In the genomic region with DNA sequence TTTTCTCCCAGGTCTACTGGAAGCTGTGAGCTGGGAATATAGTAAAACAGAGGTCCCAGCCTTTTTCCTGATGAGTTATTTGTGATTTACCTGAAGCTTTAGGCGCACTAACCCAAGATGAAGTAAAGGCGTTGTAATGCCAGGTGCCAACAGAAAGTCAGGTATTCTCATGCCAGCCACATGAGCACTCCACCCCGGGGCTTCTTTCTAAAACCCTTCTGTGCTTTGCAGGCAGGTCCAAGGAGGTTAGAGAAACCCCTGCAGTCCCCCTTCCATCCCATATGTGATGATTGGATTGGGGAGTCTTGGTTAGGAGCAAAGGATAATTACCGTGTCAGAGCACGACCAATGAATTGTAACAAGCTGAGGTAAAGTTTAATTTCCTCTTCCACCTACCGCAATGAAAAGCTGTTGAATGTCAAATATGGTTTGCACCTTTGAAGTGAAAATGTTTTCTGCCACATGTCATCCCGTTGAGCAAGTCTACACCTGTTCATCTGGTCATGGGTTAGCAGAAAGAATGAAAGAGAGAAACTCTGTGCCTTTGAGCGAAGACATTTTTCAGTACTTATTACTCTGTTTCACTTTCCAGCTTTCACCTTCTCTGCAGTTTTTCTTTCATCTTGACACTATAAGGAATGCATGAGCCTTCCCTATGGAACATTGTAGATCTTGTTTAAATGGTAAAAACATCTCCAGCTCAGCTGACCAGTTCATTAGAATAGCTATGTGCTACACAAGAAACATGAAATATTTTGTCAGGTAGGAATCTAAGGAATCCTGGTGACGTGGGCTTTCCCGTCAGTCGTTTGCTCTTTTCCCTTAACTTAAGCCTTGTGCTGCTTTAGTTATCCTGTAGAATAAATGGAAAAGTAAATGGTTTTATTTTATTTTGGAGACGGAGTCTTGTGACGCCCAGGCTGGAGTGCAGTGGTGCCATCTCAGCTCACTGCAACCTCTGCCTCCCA, we compare ENCODE assay signal across 13 cellular contexts. TPM values are rescaled to one million over a fixed set of nuclear protein-coding genes. Genes with fewer than 3 reads are reported as not detected.
DNase-seq lines count a peak whose midpoint lies in the region; ATAC-seq lines count a peak whose summit lies in the region.
"Had no signal": no experiment of that assay in that cellular context is flagged by ENCODE, and none has a peak within 500 bp of the region (broad histone marks: within the 10 kb centered on the region; RNA-seq: fewer than 3 reads in every experiment).

No MANE protein-coding gene starts in this region.

- H3K36me3 ChIP-seq in muscle layer of colon (ENCODE audit: insufficient read depth, low read length) (no peaks in the 10 kb centered on the region), GM23248 (ENCODE audit: low read depth) (no peaks in the 10 kb centered on the region)

- WGBS in GM23248 (ENCODE audit: low coverage in 1 of 2, low lambda C conversion rate in 2 of 2, missing lambda C conversion rate in 2 of 2), 2 experiments: 82 to 84% methylated on average over 13 of the region's 13 CpGs

- no peaks in the 10 kb centered on the region for H4K20me1 ChIP-seq in GM23248 (ENCODE audit: insufficient read depth)

- DNase-seq in GM23248 (no peak), OCI-M2 (lab: John Stamatoyannopoulos, UW; ENCODE audit: unreplicated experiment) (no peak), NCI-H187 (lab: John Stamatoyannopoulos, UW) (no peak)
- DNase-seq: NCI-H2171 treated with DMSO at 0.1 percent for 48 hours, RPMI8226 had no signal

- H3K4me3 ChIP-seq in muscle layer of colon (ENCODE audit: low read depth in 1 of 2, low read length in 2 of 2) (no peak overlapping the region), GM23248 (no peak overlapping the region)

- H3K4me1 ChIP-seq in muscle layer of colon (ENCODE audit: insufficient read depth, low read length) (peaks cover 65% of the 10 kb centered on the region), GM23248 (ENCODE audit: insufficient read depth) (peaks cover 40% of the 10 kb centered on the region)

- H3K79me2 ChIP-seq in GM23248 (ENCODE audit: insufficient read depth): peaks cover 100% of the 10 kb centered on the region

- H3K9ac ChIP-seq in muscle layer of colon (ENCODE audit: low read length) (no peak overlapping the region), GM23248 (no peak overlapping the region)

- H3F3A ChIP-seq in GM23248 (ENCODE audit: insufficient read depth): peaks cover 23% of the 10 kb centered on the region

- H3K4me2 ChIP-seq in GM23248 (ENCODE audit: unreplicated experiment): no peak overlapping the region

- no peaks in the 10 kb centered on the region for H3K27me3 ChIP-seq in muscle layer of colon (ENCODE audit: control insufficient read depth in 1 of 2, insufficient read depth in 2 of 2, low read length in 2 of 2)
- H3K27me3 ChIP-seq in GM23248 (replicated peaks; ENCODE audit: insufficient read depth): no peaks in the 10 kb centered on the region

- ATAC-seq in GM18498 (IDR thresholded peaks at IDR 0.05; ENCODE audit: unreplicated experiment): peak; percentile 85
- ATAC-seq in HG02798 (IDR thresholded peaks at IDR 0.05; ENCODE audit: poor library complexity, unreplicated experiment): peak; percentile 86
- ATAC-seq in GM19397 (IDR thresholded peaks at IDR 0.05; ENCODE audit: unreplicated experiment): no peak
- ATAC-seq: stimulated activated effector memory CD8-positive, alpha-beta T cell treated with anti-CD3 and anti-CD28 coated beads, Interleukin-12 subunit alpha, Interleukin-12 subunit beta, amount 100 ng/mL, for 72 hours had no signal

- H3K9me3 ChIP-seq in muscle layer of colon (ENCODE audit: low read length) (no peaks in the 10 kb centered on the region), GM23248 (ENCODE audit: low read depth) (no peaks in the 10 kb centered on the region)

- in situ Hi-C loops in GM23248 (cut with MboI): no loop called here

- no peaks in the 10 kb centered on the region for H3K9me2 ChIP-seq in GM23248 (ENCODE audit: insufficient read depth)

- H2AFZ ChIP-seq in GM23248: no peak overlapping the region

- H3K27ac ChIP-seq in angular gyrus (ENCODE audit: low read depth, low read length): peak overlapping the region; percentile 24
- peak overlapping the region; percentile 39 for H3K27ac ChIP-seq in muscle layer of colon (ENCODE audit: low read depth, low read length)
- H3K27ac ChIP-seq in GM23248: no peak overlapping the region
- H3K27ac ChIP-seq: VCaP had no signal

RNA-seq across cellular contexts. Expression of gene SCHIP1, which starts 55.6 kb away (rescaled TPM):
- 2.7 and 2.9 TPM in 2 replicates for total RNA-seq in GM23248 (2014; rRNA removed; shearing (Covaris generic))
- 0.98 and 2.0 TPM in 2 replicates for polyA plus RNA-seq in GM23248 (2016; fragmentation: Nextera tagmentation; extraction: Ambion mirVana)
- total RNA-seq: B cell had no signal
